Comparison of ENCODE assay signal across 9 cellular contexts in the genomic region with DNA sequence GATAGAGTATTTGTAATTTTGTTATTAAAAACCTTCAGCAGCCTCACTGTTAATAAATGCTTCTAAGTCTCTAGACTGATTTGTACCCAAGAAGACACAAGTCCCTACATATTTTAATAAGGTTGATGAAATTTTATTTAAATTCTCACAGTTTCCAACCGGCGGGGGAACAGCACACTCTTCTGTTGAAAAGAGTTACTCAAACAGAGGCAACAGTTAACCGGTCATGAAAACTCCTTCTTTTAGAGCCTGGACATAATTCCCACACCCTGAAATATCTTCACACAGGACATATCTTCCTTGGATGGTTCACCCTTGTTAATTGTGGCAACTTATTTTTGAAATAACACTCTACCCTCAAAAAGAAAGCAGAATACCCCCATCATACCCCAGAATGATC.
DNase-seq lines count a peak whose midpoint lies in the region; ATAC-seq and TF ChIP-seq lines count a peak whose summit lies in the region.
"Had no signal": no experiment of that assay in that cellular context is flagged by ENCODE, and none has a peak within 500 bp of the region (broad histone marks: within the 10 kb centered on the region; RNA-seq: fewer than 3 reads in every experiment).

No MANE protein-coding gene starts in this region.

- TF ChIP-seq EP300 in esophagus muscularis mucosa (IDR thresholded peaks at IDR 0.05) = no peak

- H3K9me3 Mint-ChIP-seq in CD8-positive, alpha-beta T cell = no peaks in the 10 kb centered on the region
- H3K9me3 Mint-ChIP-seq in T-cell = no peaks in the 10 kb centered on the region

- no peaks in the 10 kb centered on the region for H3K9me3 ChIP-seq in CD8-positive, alpha-beta T cell (ENCODE audit: low read length)
- H3K9me3 ChIP-seq in esophagus muscularis mucosa = no peaks in the 10 kb centered on the region
- no peaks in the 10 kb centered on the region for H3K9me3 ChIP-seq in muscle layer of colon (ENCODE audit: low read length)

- H3K9ac ChIP-seq in muscle layer of colon (ENCODE audit: low read length) = peak overlapping the region; percentile 16

- POLR2A ChIA-PET in CD8-positive, alpha-beta T cell (lab: Charles Lee) = interaction anchor here (1.1 kb wide), 1 partner anchor 154 kb away, joined by 3 read pairs; no protein-coding TSS in a partner anchor
- POLR2A ChIA-PET in T-cell (lab: Charles Lee) = interaction anchor here (0.6 to 1.0 kb wide), 2 partner anchors 156 to 206 kb away, joined by 3 read pairs; no protein-coding TSS in a partner anchor

- H3K27ac Mint-ChIP-seq in CD8-positive, alpha-beta T cell = peak overlapping the region; percentile 96
- H3K27ac Mint-ChIP-seq in T-cell = peak overlapping the region; percentile 97 to 98

- ATAC-seq in CD8-positive, alpha-beta T cell = peak; percentile 28
- ATAC-seq in T-cell (replicated peaks in 1 of 4) (peak in 3 of 4 experiments; percentile 38 to 46 (median 45)), HG03565 (IDR thresholded peaks at IDR 0.05; ENCODE audit: unreplicated experiment) (no peak), GM18907 (IDR thresholded peaks at IDR 0.05; ENCODE audit: unreplicated experiment) (no peak)
- ATAC-seq: GM12878 had no signal

- peak in 3 of 7 experiments; percentile 30 to 44 (median 35) for DNase-seq in CD8-positive, alpha-beta T cell
- DNase-seq in T-cell (peak in 26 of 34 experiments; percentile 5 to 56 (median 33)), esophagus muscularis mucosa (ENCODE audit: extremely low spot score) (no peak), GM03348 (ENCODE audit: low spot score) (no peak), AG08395 (ENCODE audit: low spot score) (no peak)

- H3K4me3 ChIP-seq in CD8-positive, alpha-beta T cell (ENCODE audit: low read depth, low read length) = peak overlapping the region; percentile 56
- H3K4me3 ChIP-seq in esophagus muscularis mucosa = peak overlapping the region; percentile 40 to 56 (median 50)
- peak overlapping the region; percentile 44 to 58 for H3K4me3 ChIP-seq in muscle layer of colon (ENCODE audit: low read depth in 1 of 2, low read length in 2 of 2)
- H3K4me3 ChIP-seq: GM12878 had no signal

- 25% methylated on average over 3 of the region's 3 CpGs for WGBS in esophagus muscularis mucosa

- H3K27ac ChIP-seq in CD8-positive, alpha-beta T cell (ENCODE audit: low read depth, low read length) = peak overlapping the region; percentile 80
- peak overlapping the region; percentile 78 to 83 (median 82) for H3K27ac ChIP-seq in esophagus muscularis mucosa (replicated peaks in 1 of 4)
- peak overlapping the region; percentile 92 for H3K27ac ChIP-seq in muscle layer of colon (ENCODE audit: low read depth, low read length)

- intact Hi-C loops in CD8-positive, alpha-beta T cell (cut with DNase I, micrococcal nuclease) = loop anchor here (1.0 to 10.0 kb wide), 16 partner anchors 68 to 754 kb away; no protein-coding TSS in a partner anchor
- intact Hi-C loops in esophagus muscularis mucosa (cut with DNase I) = loop anchor here (5.0 to 10.0 kb wide), 7 partner anchors 47 to 590 kb away; a partner anchor contains a TSS

- TF ChIP-seq CTCF in CD8-positive, alpha-beta T cell (IDR thresholded peaks at IDR 0.05) = peak; percentile 58
- TF ChIP-seq CTCF in esophagus muscularis mucosa (IDR thresholded peaks at IDR 0.05) = peak; percentile 61 to 69 (median 68)

- CTCF ChIA-PET in CD8-positive, alpha-beta T cell (lab: Charles Lee) = interaction anchor here (1.0 kb wide), 1 partner anchor 41 kb away, joined by 6 read pairs; no protein-coding TSS in a partner anchor
- CTCF ChIA-PET in T-cell (lab: Charles Lee) = interaction anchor here in 1 of 2 donors (0.6 to 0.7 kb wide), 2 partner anchors 211 to 229 kb away, joined by 3 to 4 read pairs; no protein-coding TSS in a partner anchor

- no peaks in the 10 kb centered on the region for H3K27me3 ChIP-seq in CD8-positive, alpha-beta T cell (ENCODE audit: insufficient read depth, low read length)
- no peaks in the 10 kb centered on the region for H3K27me3 ChIP-seq in esophagus muscularis mucosa
- no peaks in the 10 kb centered on the region for H3K27me3 ChIP-seq in muscle layer of colon (ENCODE audit: control insufficient read depth in 1 of 2, insufficient read depth in 2 of 2, low read length in 2 of 2)

- H3K36me3 ChIP-seq in CD8-positive, alpha-beta T cell (ENCODE audit: insufficient read depth, low read length) = no peaks in the 10 kb centered on the region
- H3K36me3 ChIP-seq in esophagus muscularis mucosa = no peaks in the 10 kb centered on the region
- H3K36me3 ChIP-seq in muscle layer of colon (ENCODE audit: insufficient read depth, low read length) = no peaks in the 10 kb centered on the region

- no peak for TF ChIP-seq POLR2A in esophagus muscularis mucosa (IDR thresholded peaks at IDR 0.05; ENCODE audit: low read depth)

- peaks cover 23% of the 10 kb centered on the region for H3K36me3 Mint-ChIP-seq in CD8-positive, alpha-beta T cell
- peaks cover 15% of the 10 kb centered on the region for H3K36me3 Mint-ChIP-seq in T-cell

- peaks cover 85% of the 10 kb centered on the region for H3K4me1 Mint-ChIP-seq in CD8-positive, alpha-beta T cell (ENCODE audit: low read depth)
- H3K4me1 Mint-ChIP-seq in T-cell = peaks cover 88 to 97% (median 94%) of the 10 kb centered on the region in 3 donors

- peaks cover 71% of the 10 kb centered on the region for H3K4me1 ChIP-seq in CD8-positive, alpha-beta T cell (ENCODE audit: insufficient read depth, low read length)
- H3K4me1 ChIP-seq in esophagus muscularis mucosa (peaks cover 17 to 88% (median 84%) of the 10 kb centered on the region in 4 donors), muscle layer of colon (ENCODE audit: insufficient read depth, low read length) (peaks cover 52% of the 10 kb centered on the region)

- peak overlapping the region; percentile 89 for H3K4me3 Mint-ChIP-seq in CD8-positive, alpha-beta T cell
- peak overlapping the region; percentile 89 to 91 (median 89) for H3K4me3 Mint-ChIP-seq in T-cell

- no peaks in the 10 kb centered on the region for H3K27me3 Mint-ChIP-seq in CD8-positive, alpha-beta T cell (ENCODE audit: low read depth)
- no peaks in the 10 kb centered on the region for H3K27me3 Mint-ChIP-seq in T-cell

Comparison
In these comparisons a context has a peak if more than half of its experiments do, and no peak if none do; other contexts are left out.
1. ATAC-seq: peak in CD8-positive, alpha-beta T cell (single experiment) and T-cell (3 of 4); none in HG03565 (single experiment) and GM18907 (single experiment).
2. DNase-seq: peak in T-cell (26 of 34); none in esophagus muscularis mucosa (single experiment), GM03348 (single experiment) and AG08395 (single experiment).
3. Peak in every context shown above with its lines, with median percentiles within 50 percentile points of each other: H3K27ac ChIP-seq and H3K4me3 ChIP-seq.